ENCODE assay signal across 28 cellular contexts in genomic region chr18:28494151-28494550, GRCh38.
DNase-seq lines count a peak whose midpoint lies in the region; ATAC-seq and TF ChIP-seq lines count a peak whose summit lies in the region.
"Had no signal": no experiment of that assay in that cellular context is flagged by ENCODE, and none has a peak within 500 bp of the region (broad histone marks: within the 10 kb centered on the region; RNA-seq: fewer than 3 reads in every experiment).

No MANE protein-coding gene starts in this region.

- H3K4me1 ChIP-seq in GM23248 (ENCODE audit: insufficient read depth) = peaks cover 17% of the 10 kb centered on the region
- H3K4me1 ChIP-seq in mesenchymal stem cell (ENCODE audit: control insufficient read depth, insufficient read depth, low read depth, low read length) = no peaks in the 10 kb centered on the region
- H3K4me1 ChIP-seq: BE2C, suprapubic skin, upper lobe of left lung had no signal

- H3K9ac ChIP-seq in GM23248 = no peak overlapping the region; the same call in 1 of the 2 replicates
- no peak overlapping the region for H3K9ac ChIP-seq in mesenchymal stem cell (ENCODE audit: low read length)

- ATAC-seq in HG03108 (IDR thresholded peaks at IDR 0.05; ENCODE audit: unreplicated experiment) = no peak
- ATAC-seq: activated CD4-positive, alpha-beta T cell treated with anti-CD3 and anti-CD28 coated beads for 36 hours; esophagus mucosa; left colon had no signal

- no peak overlapping the region for H2BK120ac ChIP-seq in mesenchymal stem cell (ENCODE audit: low read depth, low read length)

- TF ChIP-seq CTCF in AG09309 (IDR thresholded peaks at IDR 0.05; ENCODE audit: control insufficient read depth, insufficient read depth, low read depth, low read length, missing control alignments) (no peak), choroid plexus epithelial cell (conservative IDR thresholded peaks at IDR 0.05; ENCODE audit: low read depth, low read length) (no peak)

- H3K23ac ChIP-seq in mesenchymal stem cell (ENCODE audit: low read length in 2 of 2) = no peak overlapping the region

- H2BK12ac ChIP-seq in mesenchymal stem cell (ENCODE audit: low read length in 2 of 2) = no peak overlapping the region

- H2AK5ac ChIP-seq in mesenchymal stem cell (ENCODE audit: low read length, severe bottlenecking) = no peak overlapping the region

- H3K4me3 ChIP-seq in AG09309 (ENCODE audit: control insufficient read depth, low read depth, low read length) = no peak overlapping the region
- H3K4me3 ChIP-seq in GM23248 = no peak overlapping the region
- H3K4me3 ChIP-seq in choroid plexus epithelial cell (ENCODE audit: low read depth, low read length) = no peak overlapping the region
- H3K4me3 ChIP-seq in mesenchymal stem cell (ENCODE audit: insufficient read depth in 1 of 2, low read depth in 1 of 2, low read length in 2 of 2) = no peak overlapping the region
- H3K4me3 ChIP-seq: ovary, smooth muscle cell, suprapubic skin, upper lobe of left lung had no signal

- no peak overlapping the region for H4K91ac ChIP-seq in mesenchymal stem cell (ENCODE audit: low read length)

- WGBS in GM23248 (ENCODE audit: low coverage in 1 of 2, low lambda C conversion rate in 2 of 2, missing lambda C conversion rate in 2 of 2), 2 experiments = 0% methylated on average over 1 of the region's 1 CpG
- 47% methylated on average over 1 of the region's 1 CpG for WGBS in mesenchymal stem cell

- no peak overlapping the region for H4K8ac ChIP-seq in mesenchymal stem cell (ENCODE audit: low read length)

- no peak overlapping the region for H3K18ac ChIP-seq in mesenchymal stem cell (ENCODE audit: low read depth in 1 of 2, low read length in 2 of 2)

- no peaks in the 10 kb centered on the region for H3K79me2 ChIP-seq in GM23248 (ENCODE audit: insufficient read depth)

- peak; percentile 94 for DNase-seq in AG09309 (ENCODE audit: low read depth)
- DNase-seq in GM23248 = peak; percentile 82
- peak; percentile 82 for DNase-seq in choroid plexus epithelial cell (ENCODE audit: low read depth)
- DNase-seq in mesenchymal stem cell = peak; percentile 76
- DNase-seq in cerebellum (ENCODE audit: low spot score) = no peak
- no peak for DNase-seq in cerebellar nuclear complex (lab: John Stamatoyannopoulos, UW)
- no peak for DNase-seq in GM19238 (ENCODE audit: insufficient read length, low spot score)
- DNase-seq: activated CD4-positive, alpha-beta T cell treated with anti-CD3 and anti-CD28 coated beads for 36 hours; activated CD8-positive, alpha-beta memory T cell treated with anti-CD3 and anti-CD28 coated beads for 24 hours; activated T-cell treated with anti-CD3 and anti-CD28 coated beads for 4 hours; BE2C; endodermal cell; GOT3; hippocampal formation; immature natural killer cell; left colon; mammary epithelial cell; NCI-H146; NCI-H446; NCI-H82; ovary; SHP77 treated with DMSO at 0.1 percent for 48 hours; stimulated activated naive CD4-positive, alpha-beta T cell; upper lobe of left lung had no signal

- H3K36me3 ChIP-seq in GM23248 (ENCODE audit: low read depth) (no peaks in the 10 kb centered on the region), mesenchymal stem cell (ENCODE audit: control insufficient read depth in 1 of 2, insufficient read depth in 2 of 2, low read depth in 1 of 2, low read length in 2 of 2) (no peaks in the 10 kb centered on the region)
- H3K36me3 ChIP-seq: BE2C, ovary, suprapubic skin, upper lobe of left lung had no signal

- no peaks in the 10 kb centered on the region for H4K20me1 ChIP-seq in GM23248 (ENCODE audit: insufficient read depth)

- H3K4ac ChIP-seq in mesenchymal stem cell (ENCODE audit: low read depth in 1 of 2, low read length in 2 of 2) = no peak overlapping the region

- peaks cover 11% of the 10 kb centered on the region; the same call in 1 of the 2 replicates for H3F3A ChIP-seq in GM23248 (ENCODE audit: insufficient read depth)

- H2BK5ac ChIP-seq in mesenchymal stem cell (ENCODE audit: low read depth, low read length, poor library complexity, severe bottlenecking) = no peak overlapping the region

- H2AFZ ChIP-seq in GM23248 = peak overlapping the region; percentile 76
- no peak overlapping the region for H2AFZ ChIP-seq in mesenchymal stem cell (ENCODE audit: low read depth, low read length)

- peak overlapping the region; percentile 6 for H3K4me2 ChIP-seq in GM23248 (ENCODE audit: unreplicated experiment)
- H3K4me2 ChIP-seq in mesenchymal stem cell (ENCODE audit: low read length, poor library complexity, severe bottlenecking) = no peak overlapping the region
- H3K4me2 ChIP-seq: smooth muscle cell had no signal

- no peak overlapping the region for H2BK15ac ChIP-seq in mesenchymal stem cell (ENCODE audit: low read depth, poor library complexity, severe bottlenecking)

- no peaks in the 10 kb centered on the region for H3K27me3 ChIP-seq in GM23248 (replicated peaks; ENCODE audit: insufficient read depth)
- no peaks in the 10 kb centered on the region for H3K27me3 ChIP-seq in mesenchymal stem cell (ENCODE audit: control insufficient read depth in 1 of 2, insufficient read depth in 1 of 2, low read length in 2 of 2)
- H3K27me3 ChIP-seq: BE2C, ovary, suprapubic skin, upper lobe of left lung had no signal

- in situ Hi-C loops in GM23248 (cut with MboI) = no loop called here

- H3K9me2 ChIP-seq in GM23248 (ENCODE audit: insufficient read depth) = no peaks in the 10 kb centered on the region

- no peak overlapping the region for H3K14ac ChIP-seq in mesenchymal stem cell (ENCODE audit: low read length in 2 of 2)

- peak overlapping the region; percentile 73 for H3K27ac ChIP-seq in GM23248
- no peak overlapping the region for H3K27ac ChIP-seq in mesenchymal stem cell (ENCODE audit: low read length, poor library complexity, severe bottlenecking)
- H3K27ac ChIP-seq: ovary, suprapubic skin, upper lobe of left lung had no signal

- no peaks in the 10 kb centered on the region for H3K79me1 ChIP-seq in mesenchymal stem cell (replicated peaks; ENCODE audit: low read length, poor library complexity, severe bottlenecking)

- H3K9me3 ChIP-seq in GM23248 (ENCODE audit: low read depth) = no peaks in the 10 kb centered on the region
- peaks cover 4% of the 10 kb centered on the region for H3K9me3 ChIP-seq in mesenchymal stem cell (ENCODE audit: control insufficient read depth, low read length)
- H3K9me3 ChIP-seq: BE2C, ovary, upper lobe of left lung had no signal

Comparison
In these comparisons a context has a peak if more than half of its experiments do, and no peak if none do; other contexts are left out.
1. DNase-seq: peak in AG09309 (single experiment), GM23248 (single experiment), choroid plexus epithelial cell (single experiment) and mesenchymal stem cell (single experiment); none in cerebellum (single experiment), cerebellar nuclear complex (0 of 2) and GM19238 (single experiment).